1 cellular context compared by ENCODE assay signal in genomic region chr10:3825862-3826351, GRCh38.
TF ChIP-seq lines count a peak whose summit lies in the region.

No MANE protein-coding gene starts in this region.

TF ChIP-seq in WTC11, 78 proteins besides CTCF, POLR2A, EP300 and RAD21:
- TF ChIP-seq ATF3 (CRISPR knock-in tag; conservative IDR thresholded peaks at IDR 0.05) (no peak), ZMAT4 (CRISPR knock-in tag; IDR thresholded peaks at IDR 0.05) (no peak), ZNF317 (CRISPR knock-in tag; IDR thresholded peaks at IDR 0.05; ENCODE audit: borderline replicate concordance, low read depth) (no peak), CDX4 (CRISPR knock-in tag; IDR thresholded peaks at IDR 0.05; ENCODE audit: borderline replicate concordance) (no peak), ZNF532 (CRISPR knock-in tag; IDR thresholded peaks at IDR 0.05; ENCODE audit: borderline replicate concordance) (no peak), ZNF671 (CRISPR knock-in tag; IDR thresholded peaks at IDR 0.05) (no peak), ZNF512 (CRISPR knock-in tag; IDR thresholded peaks at IDR 0.05; ENCODE audit: borderline replicate concordance) (no peak), IRF1 (CRISPR knock-in tag; IDR thresholded peaks at IDR 0.05) (no peak)
